25 cellular contexts compared by ENCODE assay signal in genomic region chr10:30816812-30817193, GRCh38.
DNase-seq lines count a peak whose midpoint lies in the region; ATAC-seq and TF ChIP-seq lines count a peak whose summit lies in the region.
"Had no signal": no experiment of that assay in that cellular context is flagged by ENCODE, and none has a peak within 500 bp of the region (broad histone marks: within the 10 kb centered on the region; RNA-seq: fewer than 3 reads in every experiment).

No MANE protein-coding gene starts in this region.

- no peak for ATAC-seq in GM18498 (IDR thresholded peaks at IDR 0.05; ENCODE audit: unreplicated experiment)
- ATAC-seq: activated naive CD4-positive, alpha-beta T cell treated with anti-CD3 and anti-CD28 coated beads, Interleukin-2, amount 50 U/mL, for 72 hours; K562; naive thymus-derived CD4-positive, alpha-beta T cell; right lobe of liver had no signal

- no peaks in the 10 kb centered on the region for H3K27me3 ChIP-seq in ascending aorta
- no peaks in the 10 kb centered on the region for H3K27me3 ChIP-seq in muscle layer of duodenum (ENCODE audit: low read depth, low read length)
- H3K27me3 ChIP-seq in smooth muscle cell (ENCODE audit: low read depth): no peaks in the 10 kb centered on the region
- no peaks in the 10 kb centered on the region for H3K27me3 ChIP-seq in SK-N-SH (ENCODE audit: insufficient read depth)
- H3K27me3 ChIP-seq: BE2C, right lobe of liver, upper lobe of left lung had no signal

- H3K36me3 ChIP-seq in ascending aorta: no peaks in the 10 kb centered on the region
- H3K36me3 ChIP-seq in muscle layer of duodenum (ENCODE audit: control insufficient read depth in 1 of 2, insufficient read depth in 2 of 2, low read length in 2 of 2): no peaks in the 10 kb centered on the region
- H3K36me3 ChIP-seq in smooth muscle cell (ENCODE audit: low read depth): no peaks in the 10 kb centered on the region
- H3K36me3 ChIP-seq in SK-N-SH (replicated peaks in 1 of 2; ENCODE audit: control insufficient read depth in 1 of 2, insufficient read depth in 2 of 2, low read length in 1 of 2): no peaks in the 10 kb centered on the region
- H3K36me3 ChIP-seq: BE2C, esophagus squamous epithelium, right lobe of liver, upper lobe of left lung had no signal

- DNase-seq in GM13977 (ENCODE audit: low spot score) (peak; percentile 50), ascending aorta (ENCODE audit: low spot score in 2 of 2) (no peak), smooth muscle cell (lab: John Stamatoyannopoulos, UW; ENCODE audit: unreplicated experiment) (no peak), SK-N-SH (no peak), amniotic stem cell (lab: John Stamatoyannopoulos, UW) (no peak), DMS53 treated with DMSO at 0.1 percent for 48 hours (lab: John Stamatoyannopoulos, UW; ENCODE audit: unreplicated experiment) (no peak)
- DNase-seq: activated CD4-positive, alpha-beta memory T cell treated with anti-CD3 and anti-CD28 coated beads, Interleukin-2, amount 10 ng/mL, durations not matched to agents 7 days and 5 days; anterior cingulate cortex; BE2C; caudate nucleus; CD8-positive, alpha-beta memory T cell; DMS 273 treated with DMSO at 0.1 percent for 48 hours; esophagus squamous epithelium; H7; naive thymus-derived CD4-positive, alpha-beta T cell; NCI-H1105; NCI-H2029; NCI-H526 treated with DMSO at 0.1 percent for 48 hours; right lobe of liver; stimulated activated CD4-positive, alpha-beta T cell treated with anti-CD3 and anti-CD28 coated beads, Interleukin-15, amount 100 ng/mL, for 24 hours; upper lobe of left lung had no signal

- WGBS in smooth muscle cell (ENCODE audit: low lambda C conversion rate): 87% methylated on average over 3 of the region's 3 CpGs
- WGBS in SK-N-SH (ENCODE audit: low lambda C conversion rate): 93% methylated on average over 3 of the region's 3 CpGs

- H3K79me2 ChIP-seq in smooth muscle cell (ENCODE audit: low read depth) (no peaks in the 10 kb centered on the region), SK-N-SH (ENCODE audit: insufficient read depth) (no peaks in the 10 kb centered on the region)

- peak overlapping the region; percentile 90 to 94 for H3K27ac ChIP-seq in ascending aorta
- H3K27ac ChIP-seq in muscle layer of duodenum (ENCODE audit: low read length): peak overlapping the region; percentile 72
- no peak overlapping the region for H3K27ac ChIP-seq in smooth muscle cell (ENCODE audit: low read depth)
- H3K27ac ChIP-seq in SK-N-SH (ENCODE audit: low read depth in 2 of 2, low read length in 1 of 2): no peak overlapping the region
- H3K27ac ChIP-seq: right lobe of liver, upper lobe of left lung had no signal

- H3K9me3 ChIP-seq in ascending aorta: no peaks in the 10 kb centered on the region
- no peaks in the 10 kb centered on the region for H3K9me3 ChIP-seq in muscle layer of duodenum (ENCODE audit: control insufficient read depth in 1 of 2, low read length in 2 of 2)
- H3K9me3 ChIP-seq in smooth muscle cell (replicated peaks; ENCODE audit: low read depth): no peaks in the 10 kb centered on the region
- H3K9me3 ChIP-seq in SK-N-SH: no peaks in the 10 kb centered on the region
- H3K9me3 ChIP-seq: BE2C, esophagus squamous epithelium, right lobe of liver, upper lobe of left lung had no signal

- TF ChIP-seq CTCF in GM13977 (IDR thresholded peaks at IDR 0.05; ENCODE audit: extremely low read depth, insufficient read depth, missing control alignments): no peak
- no peak for TF ChIP-seq CTCF in ascending aorta (IDR thresholded peaks at IDR 0.05)
- TF ChIP-seq CTCF in smooth muscle cell (IDR thresholded peaks at IDR 0.05; ENCODE audit: borderline replicate concordance, insufficient read depth, poor library complexity, severe bottlenecking): no peak
- no peak for TF ChIP-seq CTCF in SK-N-SH (IDR thresholded peaks at IDR 0.05)

- H3K4me1 ChIP-seq in ascending aorta: peaks cover 10 to 52% of the 10 kb centered on the region in 2 donors
- H3K4me1 ChIP-seq in muscle layer of duodenum (ENCODE audit: control insufficient read depth in 1 of 2, insufficient read depth in 2 of 2, low read length in 2 of 2): peaks cover 24 to 45% of the 10 kb centered on the region in 2 donors
- H3K4me1 ChIP-seq in smooth muscle cell (ENCODE audit: low read depth): peaks cover 10% of the 10 kb centered on the region
- H3K4me1 ChIP-seq in SK-N-SH (ENCODE audit: control insufficient read depth in 1 of 2, insufficient read depth in 2 of 2, low read depth in 1 of 2, low read length in 1 of 2): peaks cover 9 to 27% of the 10 kb centered on the region in 2 experiments; a peak in 3 of 4 replicates
- H3K4me1 ChIP-seq: BE2C, right lobe of liver had no signal

- POLR2A ChIA-PET in SK-N-SH (lab: Yijun Ruan, JAX): no interaction called here

- H2AFZ ChIP-seq in smooth muscle cell (ENCODE audit: low read depth): peak overlapping the region; percentile 14
- no peak overlapping the region for H2AFZ ChIP-seq in SK-N-SH (ENCODE audit: low read depth)

- H3K4me3 ChIP-seq in ascending aorta (no peak overlapping the region), muscle layer of duodenum (ENCODE audit: low read depth in 1 of 2, low read length in 2 of 2) (peak overlapping the region in 1 of 2 donors; percentile 1), smooth muscle cell (no peak overlapping the region), SK-N-SH (ENCODE audit: low read depth in 2 of 2, low read length in 1 of 2) (no peak overlapping the region)
- H3K4me3 ChIP-seq: esophagus squamous epithelium, K562, right lobe of liver, upper lobe of left lung had no signal

- H3F3A ChIP-seq in smooth muscle cell (ENCODE audit: low read depth) (peaks cover 38% of the 10 kb centered on the region), SK-N-SH (replicated peaks; ENCODE audit: insufficient read depth) (peaks cover 37% of the 10 kb centered on the region)

- in situ Hi-C loops in GM13977 (cut with MboI; ENCODE audit: low pct_unique_long_range_greater_than_20kb, low sequenced_read_pairs, unreplicated experiment): no loop called here

- intact Hi-C loops in ascending aorta (cut with DNase I): loop anchor here (5.0 kb wide), 1 partner anchor 170 kb away; no protein-coding TSS in a partner anchor

- no peak for TF ChIP-seq RAD21 in SK-N-SH (IDR thresholded peaks at IDR 0.05; ENCODE audit: low read length)

- H3K9ac ChIP-seq in smooth muscle cell (ENCODE audit: low read depth): no peak overlapping the region
- no peak overlapping the region for H3K9ac ChIP-seq in SK-N-SH

- no peak for TF ChIP-seq EP300 in SK-N-SH (IDR thresholded peaks at IDR 0.05; ENCODE audit: borderline replicate concordance in 1 of 2, low read depth in 1 of 2, low read length in 1 of 2)

- H4K20me1 ChIP-seq in smooth muscle cell (ENCODE audit: low read depth) (no peaks in the 10 kb centered on the region), SK-N-SH (ENCODE audit: insufficient read depth) (no peaks in the 10 kb centered on the region)

- no peaks in the 10 kb centered on the region for H3K9me2 ChIP-seq in SK-N-SH

- H3K4me2 ChIP-seq in smooth muscle cell (no peak overlapping the region), SK-N-SH (no peak overlapping the region)

- CTCF ChIA-PET in SK-N-SH (lab: Yijun Ruan, JAX): interaction anchor here (0.9 kb wide), 1 partner anchor 90 kb away, joined by 3 read pairs; no protein-coding TSS in a partner anchor

TF ChIP-seq in SK-N-SH, 30 proteins besides CTCF, POLR2A, EP300 and RAD21 (continues in another document):
- TF ChIP-seq USF1 (IDR thresholded peaks at IDR 0.05; ENCODE audit: borderline replicate concordance, low read depth): no peak
- TF ChIP-seq RCOR1 (IDR thresholded peaks at IDR 0.05; ENCODE audit: low read length): no peak
- no peak for TF ChIP-seq ZBTB33 (IDR thresholded peaks at IDR 0.05; ENCODE audit: borderline replicate concordance, low read depth)
- TF ChIP-seq, protein P1, sequence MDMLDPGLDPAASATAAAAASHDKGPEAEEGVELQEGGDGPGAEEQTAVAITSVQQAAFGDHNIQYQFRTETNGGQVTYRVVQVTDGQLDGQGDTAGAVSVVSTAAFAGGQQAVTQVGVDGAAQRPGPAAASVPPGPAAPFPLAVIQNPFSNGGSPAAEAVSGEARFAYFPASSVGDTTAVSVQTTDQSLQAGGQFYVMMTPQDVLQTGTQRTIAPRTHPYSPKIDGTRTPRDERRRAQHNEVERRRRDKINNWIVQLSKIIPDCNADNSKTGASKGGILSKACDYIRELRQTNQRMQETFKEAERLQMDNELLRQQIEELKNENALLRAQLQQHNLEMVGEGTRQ (IDR thresholded peaks at IDR 0.05; ENCODE audit: borderline replicate concordance, low read depth, low read length): no peak
- TF ChIP-seq POLR2AphosphoS5 (IDR thresholded peaks at IDR 0.05; ENCODE audit: low read depth, low read length): no peak
- TF ChIP-seq PBX3 (IDR thresholded peaks at IDR 0.05): no peak
- TF ChIP-seq FOSL2 (IDR thresholded peaks at IDR 0.05; ENCODE audit: borderline replicate concordance, low read depth): no peak
- TF ChIP-seq JUND (IDR thresholded peaks at IDR 0.05): no peak

Comparison
In these comparisons a context has a peak if more than half of its experiments do, and no peak if none do; other contexts are left out.
1. H3K27ac ChIP-seq: peak in ascending aorta (2 of 2) and muscle layer of duodenum (single experiment); none in smooth muscle cell (single experiment) and SK-N-SH (0 of 2).